Comparison of ENCODE assay signal across 1 cellular context in the genomic region with DNA sequence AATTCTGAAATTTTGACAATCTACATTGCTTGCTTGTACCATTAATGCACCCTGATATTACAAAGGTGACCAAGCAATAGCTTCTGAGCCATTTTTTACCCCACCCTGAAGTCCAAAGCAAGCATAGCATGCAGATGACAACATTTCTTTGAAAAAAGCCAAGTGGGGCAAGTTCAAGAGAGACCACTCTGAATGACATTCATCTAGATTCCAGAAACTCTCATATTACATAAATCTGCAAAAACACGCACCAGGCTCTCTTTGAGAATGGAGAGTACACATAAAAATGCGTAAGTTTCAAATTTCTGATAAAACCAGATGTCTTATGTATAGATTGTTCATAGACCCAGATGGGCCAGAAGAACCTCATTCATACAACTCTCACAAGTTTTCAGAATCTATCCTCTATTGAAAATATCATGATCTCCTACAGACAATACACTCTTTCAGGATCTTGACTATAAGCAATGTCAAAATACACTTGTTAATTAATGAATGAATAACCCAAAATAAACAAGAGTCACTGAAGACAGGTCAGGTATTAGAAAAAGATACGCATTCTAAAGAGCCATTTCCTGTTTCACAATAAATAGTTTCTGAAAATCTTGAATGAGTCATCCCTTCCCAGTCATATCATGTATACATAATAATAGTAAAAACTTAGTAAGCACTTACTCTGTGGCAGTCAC.
TF ChIP-seq lines count a peak whose summit lies in the region.

No MANE protein-coding gene starts in this region.

TF ChIP-seq in GM12878, 131 proteins besides CTCF, POLR2A, EP300 and RAD21 (continued from another document and continues in another):
- TF ChIP-seq ZNF592 (IDR thresholded peaks at IDR 0.05), result no peak
- TF ChIP-seq ZBED1 (IDR thresholded peaks at IDR 0.05; ENCODE audit: borderline replicate concordance), result no peak; the same call in 1 of the 2 replicates
- no peak for TF ChIP-seq CEBPZ (IDR thresholded peaks at IDR 0.05; ENCODE audit: low read depth, low read length)
- no peak for TF ChIP-seq SP1 (IDR thresholded peaks at IDR 0.05; ENCODE audit: low read depth, low read length)
- no peak for TF ChIP-seq NKRF (conservative IDR thresholded peaks at IDR 0.05)
- no peak for TF ChIP-seq TBL1XR1 (IDR thresholded peaks at IDR 0.05; ENCODE audit: low read depth, low read length)
- no peak for TF ChIP-seq ZNF622 (IDR thresholded peaks at IDR 0.05)
- no peak for TF ChIP-seq CHD2 (IDR thresholded peaks at IDR 0.05; ENCODE audit: borderline replicate concordance, low read depth, low read length)
- TF ChIP-seq SMC3 (IDR thresholded peaks at IDR 0.05; ENCODE audit: borderline replicate concordance, low read length), result no peak
- no peak for TF ChIP-seq EGR1 (IDR thresholded peaks at IDR 0.05; ENCODE audit: borderline replicate concordance in 1 of 2, low read depth in 2 of 2, low read length in 2 of 2)
- TF ChIP-seq, protein P1, sequence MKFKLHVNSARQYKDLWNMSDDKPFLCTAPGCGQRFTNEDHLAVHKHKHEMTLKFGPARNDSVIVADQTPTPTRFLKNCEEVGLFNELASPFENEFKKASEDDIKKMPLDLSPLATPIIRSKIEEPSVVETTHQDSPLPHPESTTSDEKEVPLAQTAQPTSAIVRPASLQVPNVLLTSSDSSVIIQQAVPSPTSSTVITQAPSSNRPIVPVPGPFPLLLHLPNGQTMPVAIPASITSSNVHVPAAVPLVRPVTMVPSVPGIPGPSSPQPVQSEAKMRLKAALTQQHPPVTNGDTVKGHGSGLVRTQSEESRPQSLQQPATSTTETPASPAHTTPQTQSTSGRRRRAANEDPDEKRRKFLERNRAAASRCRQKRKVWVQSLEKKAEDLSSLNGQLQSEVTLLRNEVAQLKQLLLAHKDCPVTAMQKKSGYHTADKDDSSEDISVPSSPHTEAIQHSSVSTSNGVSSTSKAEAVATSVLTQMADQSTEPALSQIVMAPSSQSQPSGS (IDR thresholded peaks at IDR 0.05; ENCODE audit: low read length), result peak; percentile 81
- no peak for TF ChIP-seq PAX5 (IDR thresholded peaks at IDR 0.05; ENCODE audit: borderline replicate concordance, low read depth, low read length)
- peak; percentile 59; the same call in 1 of the 2 replicates for TF ChIP-seq NR2F1 (conservative IDR thresholded peaks at IDR 0.05)
- no peak for TF ChIP-seq KLF5 (IDR thresholded peaks at IDR 0.05; ENCODE audit: partially characterized antibody)
- TF ChIP-seq HDAC6 (IDR thresholded peaks at IDR 0.05; ENCODE audit: unreplicated experiment), result no peak
- no peak for TF ChIP-seq IRF5 (IDR thresholded peaks at IDR 0.05; ENCODE audit: borderline replicate concordance)
- no peak for TF ChIP-seq MTA3 (IDR thresholded peaks at IDR 0.05; ENCODE audit: borderline replicate concordance, low read length)
- TF ChIP-seq ZNF207 (IDR thresholded peaks at IDR 0.05; ENCODE audit: borderline replicate concordance), result no peak
- TF ChIP-seq TCF3 (IDR thresholded peaks at IDR 0.05; ENCODE audit: borderline replicate concordance, insufficient read depth, low read depth, low read length), result no peak
- TF ChIP-seq, protein P2, sequence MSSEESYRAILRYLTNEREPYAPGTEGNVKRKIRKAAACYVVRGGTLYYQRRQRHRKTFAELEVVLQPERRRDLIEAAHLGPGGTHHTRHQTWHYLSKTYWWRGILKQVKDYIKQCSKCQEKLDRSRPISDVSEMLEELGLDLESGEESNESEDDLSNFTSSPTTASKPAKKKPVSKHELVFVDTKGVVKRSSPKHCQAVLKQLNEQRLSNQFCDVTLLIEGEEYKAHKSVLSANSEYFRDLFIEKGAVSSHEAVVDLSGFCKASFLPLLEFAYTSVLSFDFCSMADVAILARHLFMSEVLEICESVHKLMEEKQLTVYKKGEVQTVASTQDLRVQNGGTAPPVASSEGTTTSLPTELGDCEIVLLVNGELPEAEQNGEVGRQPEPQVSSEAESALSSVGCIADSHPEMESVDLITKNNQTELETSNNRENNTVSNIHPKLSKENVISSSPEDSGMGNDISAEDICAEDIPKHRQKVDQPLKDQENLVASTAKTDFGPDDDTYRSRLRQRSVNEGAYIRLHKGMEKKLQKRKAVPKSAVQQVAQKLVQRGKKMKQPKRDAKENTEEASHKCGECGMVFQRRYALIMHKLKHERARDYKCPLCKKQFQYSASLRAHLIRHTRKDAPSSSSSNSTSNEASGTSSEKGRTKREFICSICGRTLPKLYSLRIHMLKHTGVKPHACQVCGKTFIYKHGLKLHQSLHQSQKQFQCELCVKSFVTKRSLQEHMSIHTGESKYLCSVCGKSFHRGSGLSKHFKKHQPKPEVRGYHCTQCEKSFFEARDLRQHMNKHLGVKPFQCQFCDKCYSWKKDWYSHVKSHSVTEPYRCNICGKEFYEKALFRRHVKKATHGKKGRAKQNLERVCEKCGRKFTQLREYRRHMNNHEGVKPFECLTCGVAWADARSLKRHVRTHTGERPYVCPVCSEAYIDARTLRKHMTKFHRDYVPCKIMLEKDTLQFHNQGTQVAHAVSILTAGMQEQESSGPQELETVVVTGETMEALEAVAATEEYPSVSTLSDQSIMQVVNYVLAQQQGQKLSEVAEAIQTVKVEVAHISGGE (CRISPR knock-in tag; IDR thresholded peaks at IDR 0.05), result no peak
- TF ChIP-seq FOXM1 (IDR thresholded peaks at IDR 0.05; ENCODE audit: low read depth, low read length), result peak; percentile 43; the same call in 1 of the 2 replicates
- peak; percentile 42; the same call in 1 of the 2 replicates for TF ChIP-seq IKZF1 (conservative IDR thresholded peaks at IDR 0.05)
- no peak for TF ChIP-seq KAT2A (conservative IDR thresholded peaks at IDR 0.05; ENCODE audit: control insufficient read depth, low read depth, low read length)
- no peak for TF ChIP-seq PML (IDR thresholded peaks at IDR 0.05; ENCODE audit: low read length)
- TF ChIP-seq SRF (IDR thresholded peaks at IDR 0.05; ENCODE audit: low read depth in 2 of 2, low read length in 2 of 2), result no peak
- TF ChIP-seq CUX1 (IDR thresholded peaks at IDR 0.05; ENCODE audit: insufficient replicate concordance, low read depth, low read length), result no peak
